In the genomic region with DNA sequence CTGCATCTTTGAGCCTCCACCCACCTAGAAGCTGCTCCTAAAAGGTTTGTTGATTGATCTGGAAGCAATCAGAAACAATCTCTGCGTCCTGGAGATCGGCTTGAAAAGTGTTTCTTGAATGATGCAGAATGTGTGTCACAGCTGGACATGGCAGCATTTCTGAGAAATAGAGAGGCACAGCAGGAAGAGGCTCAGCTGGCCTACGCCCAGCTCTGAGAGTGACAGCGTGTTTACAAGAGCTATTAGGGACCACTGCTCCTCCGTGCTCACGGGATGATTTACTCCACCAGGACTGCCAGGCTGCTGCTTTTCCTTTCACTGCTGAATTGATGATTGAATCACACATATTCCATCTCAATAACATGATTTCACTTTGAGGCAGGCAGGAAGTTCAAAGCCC, we compare ENCODE assay signal across 21 cellular contexts.
DNase-seq lines count a peak whose midpoint lies in the region; ATAC-seq, FAIRE-seq and TF ChIP-seq lines count a peak whose summit lies in the region.
"Had no signal": no experiment of that assay in that cellular context is flagged by ENCODE, and none has a peak within 500 bp of the region (broad histone marks: within the 10 kb centered on the region; RNA-seq: fewer than 3 reads in every experiment).

No MANE protein-coding gene starts in this region.

- H3K9me3 ChIP-seq in HepG2 (ENCODE audit: low read length), result no peaks in the 10 kb centered on the region
- H3K9me3 ChIP-seq: A549, BLaER1, SJSA1 had no signal

- WGBS in HepG2 (ENCODE audit: low lambda C conversion rate), result 17% methylated on average over 6 of the region's 6 CpGs

- no peaks in the 10 kb centered on the region for H4K20me1 ChIP-seq in HepG2 (ENCODE audit: insufficient read depth, low read length)

- no peak for TF ChIP-seq POLR2A in HepG2 (IDR thresholded peaks at IDR 0.05; ENCODE audit: insufficient read depth in 1 of 2, low read depth in 2 of 2, low read length in 2 of 2)

- no peak overlapping the region for H3K9ac ChIP-seq in HepG2 (ENCODE audit: insufficient read depth, low read depth, low read length)
- H3K9ac ChIP-seq: BLaER1 had no signal

- H2AFZ ChIP-seq in HepG2 (ENCODE audit: low read length), result no peak overlapping the region

- CTCF ChIA-PET in HepG2 (lab: Yijun Ruan, JAX; ENCODE audit: low intra/inter-chr PET ratio, low total read pairs), result no interaction called here

- H3K79me2 ChIP-seq in HepG2 (ENCODE audit: insufficient read depth, low read length), result no peaks in the 10 kb centered on the region

- BruUV-seq in HepG2 (replicated peaks; lab: Mats Ljungman, UMichigan), result no TSS peak

- no peak for FAIRE-seq in HepG2 (lab: Jason Lieb, UNC)
- FAIRE-seq: A549, GM19239 had no signal

- no peaks in the 10 kb centered on the region for H3K27me3 Mint-ChIP-seq in brain

- peak overlapping the region; percentile 11 to 81 (median 30) for H3K27ac Mint-ChIP-seq in brain
- H3K27ac Mint-ChIP-seq: CD4-positive, alpha-beta memory T cell had no signal

- TF ChIP-seq CTCF in brain (conservative IDR thresholded peaks at IDR 0.05) (no peak), HepG2 (CRISPR knock-in tag; IDR thresholded peaks at IDR 0.05) (no peak)

- H3K4me3 ChIP-seq in HepG2 (replicated peaks in 1 of 3; ENCODE audit: insufficient read depth in 1 of 3, low read depth in 2 of 3, low read length in 3 of 3), result no peak overlapping the region
- H3K4me3 ChIP-seq: A549, BLaER1, SJSA1 had no signal

- in situ Hi-C loops in HepG2 (cut with HindIII; ENCODE audit: extremely low pct_ligation_motif_present, low pct_unique_long_range_greater_than_20kb), result no loop called here

- H3K27me3 ChIP-seq in HepG2 (ENCODE audit: control insufficient read depth in 1 of 2, insufficient read depth in 2 of 2, low read length in 2 of 2), result peaks cover 0 to under 1% of the 10 kb centered on the region in 2 experiments; a peak in 1 of 5 replicates
- H3K27me3 ChIP-seq: BLaER1, SJSA1 had no signal

- peak overlapping the region in 4 of 5 experiments; percentile 4 to 63 (median 18) for H3K4me3 Mint-ChIP-seq in brain
- H3K4me3 Mint-ChIP-seq: CD4-positive, alpha-beta memory T cell had no signal

- H3K27ac ChIP-seq in HepG2 (ENCODE audit: extremely low read length, insufficient read depth, low read length), result no peak overlapping the region
- H3K27ac ChIP-seq: A549, BLaER1, SJSA1 had no signal

- no peaks in the 10 kb centered on the region for H3K4me1 ChIP-seq in HepG2 (ENCODE audit: insufficient read depth, low read length)
- H3K4me1 ChIP-seq: SJSA1 had no signal

- no peak overlapping the region for H3K4me2 ChIP-seq in HepG2 (ENCODE audit: low read depth, low read length)
- H3K4me2 ChIP-seq: A549, BLaER1 had no signal

- H3K36me3 ChIP-seq in HepG2 (replicated peaks in 1 of 2; ENCODE audit: control insufficient read depth in 1 of 2, insufficient read depth in 2 of 2, low read length in 2 of 2), result no peaks in the 10 kb centered on the region
- H3K36me3 ChIP-seq: SJSA1 had no signal

- H3K36me3 Mint-ChIP-seq in brain, result no peaks in the 10 kb centered on the region
- H3K36me3 Mint-ChIP-seq: CD4-positive, alpha-beta memory T cell had no signal

- intact Hi-C loops in posterior vena cava (cut with DNase I) (no loop called here), HepG2 (cut with micrococcal nuclease; ENCODE audit: unreplicated experiment) (no loop called here)

- H3K4me1 Mint-ChIP-seq in brain, result peaks cover 36% of the 10 kb centered on the region

- no peak for TF ChIP-seq RAD21 in HepG2 (CRISPR knock-in tag; IDR thresholded peaks at IDR 0.05)

- H3K9me3 Mint-ChIP-seq in brain, result peaks cover 0 to 2% (median 0%) of the 10 kb centered on the region in 5 experiments
- H3K9me3 Mint-ChIP-seq: CD4-positive, alpha-beta memory T cell had no signal

- TF ChIP-seq EP300 in HepG2 (IDR thresholded peaks at IDR 0.05; ENCODE audit: low read depth in 2 of 2, low read length in 2 of 2) (no peak), HepG2 (CRISPR knock-in tag; IDR thresholded peaks at IDR 0.05; ENCODE audit: borderline replicate concordance) (no peak)

- DNase-seq in COR-L47 (lab: John Stamatoyannopoulos, UW) (peak; percentile 58), NCI-H128 (lab: John Stamatoyannopoulos, UW; ENCODE audit: unreplicated experiment) (peak; percentile 3), islet precursor cell (peak; percentile 32), posterior vena cava (ENCODE audit: low spot score) (no peak), OCI-M1 (lab: John Stamatoyannopoulos, UW) (no peak), HepG2 (ENCODE audit: low spot score) (no peak)
- DNase-seq: Calu3; CD4-positive, alpha-beta memory T cell; GF-D8; GOT3; KG1; NCI-H1105 treated with DMSO at 0.1 percent for 48 hours; NCI-H1930; NCI-H2171 treated with DMSO at 0.1 percent for 48 hours; NCI-H82 had no signal

- ATAC-seq in HepG2, result no peak
- ATAC-seq: A549, Panc1 had no signal

- POLR2A ChIA-PET in HepG2 (lab: Yijun Ruan, JAX), result no interaction called here

TF ChIP-seq in HepG2, 621 proteins besides CTCF, POLR2A, EP300 and RAD21:
- TF ChIP-seq SIN3B (IDR thresholded peaks at IDR 0.05; ENCODE audit: low read length), result no peak
- TF ChIP-seq ZNF235 (CRISPR knock-in tag; IDR thresholded peaks at IDR 0.05; ENCODE audit: borderline replicate concordance), result no peak
- no peak for TF ChIP-seq THAP9 (CRISPR knock-in tag; IDR thresholded peaks at IDR 0.05; ENCODE audit: borderline replicate concordance)
- no peak for TF ChIP-seq ZNF224 (CRISPR knock-in tag; IDR thresholded peaks at IDR 0.05)

Comparison
In these comparisons a context has a peak if more than half of its experiments do, and no peak if none do; other contexts are left out.
1. DNase-seq: peak in COR-L47 (single experiment), NCI-H128 (single experiment) and islet precursor cell (single experiment); none in posterior vena cava (single experiment), OCI-M1 (single experiment) and HepG2 (single experiment).